In genomic region chr17:40448213-40448638, GRCh38 we compare ENCODE assay signal across 10 cellular contexts. TPM values are rescaled to one million over a fixed set of nuclear protein-coding genes. Genes with fewer than 3 reads are reported as not detected.
DNase-seq lines count a peak whose midpoint lies in the region; ATAC-seq, FAIRE-seq and TF ChIP-seq lines count a peak whose summit lies in the region.
"Had no signal": no experiment of that assay in that cellular context is flagged by ENCODE, and none has a peak within 500 bp of the region (broad histone marks: within the 10 kb centered on the region; RNA-seq: fewer than 3 reads in every experiment).

No MANE protein-coding gene starts in this region.

- H3K27me3 ChIP-seq in sigmoid colon: no peaks in the 10 kb centered on the region

- no peak for ATAC-seq in HG02623 (IDR thresholded peaks at IDR 0.05; ENCODE audit: unreplicated experiment)
- ATAC-seq in GM18517 (IDR thresholded peaks at IDR 0.05; ENCODE audit: unreplicated experiment): no peak
- ATAC-seq in HG03025 (IDR thresholded peaks at IDR 0.05; ENCODE audit: low FRiP score, unreplicated experiment): no peak

- FAIRE-seq in GM12891 (lab: Jason Lieb, UNC): peak; percentile 57

- intact Hi-C loops in sigmoid colon (cut with DNase I): no loop called here

- no peak overlapping the region for H3K4me3 ChIP-seq in fibroblast of mammary gland (ENCODE audit: control insufficient read depth, low read depth, low read length)
- peak overlapping the region in 3 of 4 donors; percentile 70 to 93 (median 89) for H3K4me3 ChIP-seq in sigmoid colon

- DNase-seq in GM12891 (ENCODE audit: insufficient read length, low spot score): no peak
- DNase-seq in RPMI8226: peak; percentile 40
- peak; percentile 67 for DNase-seq in fibroblast of mammary gland (ENCODE audit: low read depth)
- DNase-seq in sigmoid colon: peak; percentile 82
- DNase-seq in GM10248 (ENCODE audit: extremely low spot score): no peak
- DNase-seq: activated CD4-positive, alpha-beta T cell treated with anti-CD3 and anti-CD28 coated beads for 48 hours had no signal

- H3K27ac ChIP-seq in sigmoid colon: peak overlapping the region; percentile 93 to 99 (median 95)

- TF ChIP-seq CTCF in fibroblast of mammary gland (conservative IDR thresholded peaks at IDR 0.05; ENCODE audit: control insufficient read depth, insufficient read depth, low read depth, low read length): no peak
- no peak for TF ChIP-seq CTCF in sigmoid colon (IDR thresholded peaks at IDR 0.05)
- TF ChIP-seq CTCF in GM10248 (IDR thresholded peaks at IDR 0.05; ENCODE audit: control extremely low read depth, extremely low read depth, low read depth, missing control alignments): no peak

- TF ChIP-seq POLR2A in GM12891 (IDR thresholded peaks at IDR 0.05; ENCODE audit: low read depth, low read length): no peak
- TF ChIP-seq POLR2A in sigmoid colon (IDR thresholded peaks at IDR 0.05): no peak

- TF ChIP-seq EP300 in sigmoid colon (IDR thresholded peaks at IDR 0.05): no peak

- WGBS in sigmoid colon, 2 donors: 5 to 10% methylated on average over 8 of the region's 8 CpGs

- H3K9me3 ChIP-seq in sigmoid colon: no peaks in the 10 kb centered on the region

- CTCF ChIA-PET in GM10248 (lab: Yijun Ruan, JAX): interaction anchor here (0.8 to 16.5 kb wide), 11 partner anchors 9 to 172 kb away, joined by 3 to 113 read pairs (median 3); partner anchors contain the start of gene TOP2A

- POLR2A ChIA-PET in GM10248 (lab: Yijun Ruan, JAX): no interaction called here

- H3K36me3 ChIP-seq in sigmoid colon: peaks cover 5 to 14% (median 7%) of the 10 kb centered on the region in 4 donors

- H3K4me1 ChIP-seq in sigmoid colon: peaks cover 0 to 79% (median 74%) of the 10 kb centered on the region in 4 donors

TF ChIP-seq in GM12891, 5 proteins besides CTCF, POLR2A, EP300 and RAD21:
- TF ChIP-seq SPI1 (IDR thresholded peaks at IDR 0.05; ENCODE audit: low read depth, low read length) (no peak), POU2F2 (IDR thresholded peaks at IDR 0.05; ENCODE audit: low read depth, low read length) (no peak), POLR2AphosphoS5 (IDR thresholded peaks at IDR 0.05; ENCODE audit: low read depth, low read length) (no peak), PAX5 (IDR thresholded peaks at IDR 0.05; ENCODE audit: insufficient read depth, low read length, severe bottlenecking) (no peak), TAF1 (IDR thresholded peaks at IDR 0.05; ENCODE audit: low read depth, low read length) (no peak)

RNA-seq across cellular contexts. Expression of gene IGFBP4, which starts 5.0 kb away (rescaled TPM):
- 5.1 TPM for polyA plus RNA-seq in GM12891 (2012; ENCODE audit: low read depth, missing spikeins)
- 100 to 1,000 TPM; 198 to 440 (median 325) TPM for total RNA-seq in sigmoid colon
- polyA plus RNA-seq in sigmoid colon: 100 to 1,000 TPM in 2 of 3 donors, 10 to 100 TPM in 1; 30.3 to 242 (median 108) TPM

RNA-seq across cellular contexts. Expression of gene TOP2A, which starts 30.5 kb away (rescaled TPM):
- 65.4 TPM for polyA plus RNA-seq in GM12891 (2012; ENCODE audit: low read depth, missing spikeins)
- 1 to 10 TPM in 3 of 4 donors, under 1 TPM in 1; 0.33 to 2.3 (median 1.8) TPM for total RNA-seq in sigmoid colon
- polyA plus RNA-seq in sigmoid colon: 10 to 100 TPM in 2 of 3 donors, 1 to 10 TPM in 1; 1.8 to 28.7 (median 11.3) TPM

RNA-seq across cellular contexts. Expression of gene TNS4, which starts 53.2 kb away (rescaled TPM):
- polyA plus RNA-seq in GM12891 (2012; ENCODE audit: low read depth, missing spikeins): 0.22 TPM
- total RNA-seq in sigmoid colon: not detected
- 1 to 10 TPM; 1.2 to 6.9 (median 1.8) TPM for polyA plus RNA-seq in sigmoid colon
- total RNA-seq: kidney epithelial cell had no signal

Comparison
In these comparisons a context has a peak if more than half of its experiments do, and no peak if none do; other contexts are left out.
1. DNase-seq: peak in RPMI8226 (single experiment), fibroblast of mammary gland (single experiment) and sigmoid colon (single experiment); none in GM12891 (single experiment) and GM10248 (single experiment).